Comparison of ENCODE assay signal across 12 cellular contexts in the genomic region with DNA sequence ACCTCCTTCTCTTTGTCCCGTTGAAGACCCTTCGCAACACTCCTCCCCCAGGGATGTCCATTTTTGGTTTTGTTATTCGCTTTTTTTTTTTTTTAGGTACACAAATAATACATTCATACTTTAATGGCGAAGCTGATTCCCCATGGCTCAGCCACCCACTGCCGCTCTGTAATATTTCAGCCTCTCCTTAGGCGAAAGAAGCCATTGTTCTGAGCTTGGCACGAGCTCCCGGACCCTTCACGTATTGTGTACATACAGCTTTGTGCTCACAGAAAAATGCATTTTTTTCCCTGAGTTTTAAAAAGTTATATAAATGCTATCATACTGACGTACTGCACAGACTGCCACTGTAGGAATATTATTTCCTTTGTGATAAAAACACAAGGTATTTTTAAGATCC.
"Had no signal": no experiment of that assay in that cellular context is flagged by ENCODE, and none has a peak within 500 bp of the region (broad histone marks: within the 10 kb centered on the region; RNA-seq: fewer than 3 reads in every experiment).

No MANE protein-coding gene starts in this region.

- DNase-seq: activated CD4-positive, alpha-beta T cell treated with anti-CD3 and anti-CD28 coated beads for 1 hour; activated CD4-positive, alpha-beta T cell treated with anti-CD3 and anti-CD28 coated beads, Interleukin-2, amount 50 U/mL, for 48 hours; activated CD8-positive, alpha-beta memory T cell treated with anti-CD3 and anti-CD28 coated beads, Interleukin-2, amount 10 ng/mL, durations not matched to agents 7 days and 5 days; activated effector memory CD4-positive, alpha-beta T cell treated with Interleukin-2 at 50 U/mL for 16 hours; activated T-cell treated with anti-CD3 and anti-CD28 coated beads, Interleukin-2, amount 50 U/mL, for 24 hours; brain microvascular endothelial cell; cerebellar nuclear complex; dermis blood vessel endothelial cell; heart left ventricle; naive thymus-derived CD4-positive, alpha-beta T cell; SW 1271 had no signal

- FAIRE-seq: endometrium had no signal
